ENCODE assay signal across 13 cellular contexts in genomic region chr12:25301798-25302197, GRCh38.
"Had no signal": no experiment of that assay in that cellular context is flagged by ENCODE, and none has a peak within 500 bp of the region (broad histone marks: within the 10 kb centered on the region; RNA-seq: fewer than 3 reads in every experiment).

No MANE protein-coding gene starts in this region.

- H3K9me3 ChIP-seq: neutrophil, sigmoid colon, testis, tibial nerve had no signal

- H3K4me3 ChIP-seq: dorsolateral prefrontal cortex, sigmoid colon, skin epidermis, testis, tibial nerve had no signal

- H3K27me3 ChIP-seq: neutrophil, sigmoid colon, testis, tibial nerve had no signal

- H3K36me3 ChIP-seq: neutrophil, sigmoid colon, tibial nerve had no signal

- H3K27ac Mint-ChIP-seq: stimulated activated naive B cell treated with anti-CD40 and anti-IgM and Interleukin-4, amounts not matched to agents 10 μg/mL and 1 μg/mL and 100 μg/mL, for 72 hours; stimulated activated naive CD8-positive, alpha-beta T cell treated with anti-CD3 and anti-CD28 coated beads, Interleukin-15, amount 100 ng/mL, for 72 hours had no signal

- ATAC-seq: naive thymus-derived CD4-positive, alpha-beta T cell; stimulated activated naive B cell treated with anti-CD40 and anti-IgM and Interleukin-4, amounts not matched to agents 10 μg/mL and 1 μg/mL and 100 μg/mL, for 72 hours; stimulated activated naive CD8-positive, alpha-beta T cell treated with anti-CD3 and anti-CD28 coated beads, Interleukin-15, amount 100 ng/mL, for 72 hours had no signal

- H3K27ac ChIP-seq: dorsolateral prefrontal cortex, neutrophil, sigmoid colon, skin epidermis, testis, tibial nerve had no signal

- H3K4me1 ChIP-seq: testis, tibial nerve had no signal

- H3K4me3 Mint-ChIP-seq: naive thymus-derived CD4-positive, alpha-beta T cell; stimulated activated naive B cell treated with anti-CD40 and anti-IgM and Interleukin-4, amounts not matched to agents 10 μg/mL and 1 μg/mL and 100 μg/mL, for 72 hours; stimulated activated naive CD8-positive, alpha-beta T cell treated with anti-CD3 and anti-CD28 coated beads, Interleukin-15, amount 100 ng/mL, for 72 hours had no signal

- H3K4me1 Mint-ChIP-seq: stimulated activated naive CD8-positive, alpha-beta T cell treated with anti-CD3 and anti-CD28 coated beads, Interleukin-15, amount 100 ng/mL, for 72 hours had no signal

- DNase-seq: cortex of kidney; dorsolateral prefrontal cortex; effector CD8-positive, alpha-beta T cell; naive thymus-derived CD4-positive, alpha-beta T cell; sigmoid colon; stimulated activated CD4-positive, alpha-beta T cell treated with anti-CD3 and anti-CD28 coated beads, Interleukin-2, amount 100 ng/mL, for 24 hours; stimulated activated CD4-positive, alpha-beta T cell treated with anti-CD3 and anti-CD28 coated beads, Interleukin-4, amount 100 ng/mL, for 4 hours; stimulated activated naive B cell treated with anti-CD40 and anti-IgM and Interleukin-4, amounts not matched to agents 10 μg/mL and 1 μg/mL and 100 μg/mL, for 72 hours; stimulated activated naive CD8-positive, alpha-beta T cell treated with anti-CD3 and anti-CD28 coated beads, Interleukin-15, amount 100 ng/mL, for 72 hours; testis had no signal

- H3K27me3 Mint-ChIP-seq: stimulated activated naive CD8-positive, alpha-beta T cell treated with anti-CD3 and anti-CD28 coated beads, Interleukin-15, amount 100 ng/mL, for 72 hours had no signal
